Comparison of ENCODE assay signal across 1 cellular context in genomic region chr11:67419330-67420049, GRCh38.
TF ChIP-seq lines count a peak whose summit lies in the region.

No MANE protein-coding gene starts in this region.

TF ChIP-seq in SK-N-SH, 30 proteins besides CTCF, POLR2A, EP300 and RAD21:
- no peak for TF ChIP-seq REST (IDR thresholded peaks at IDR 0.05; ENCODE audit: low read depth, low read length)
- no peak for TF ChIP-seq RFX5 (IDR thresholded peaks at IDR 0.05; ENCODE audit: low read length)
- TF ChIP-seq TCF12 (IDR thresholded peaks at IDR 0.05) = no peak
- TF ChIP-seq POLR2AphosphoS5 (IDR thresholded peaks at IDR 0.05; ENCODE audit: low read depth, low read length) = no peak
- no peak for TF ChIP-seq MXI1 (IDR thresholded peaks at IDR 0.05; ENCODE audit: low read depth, low read length)
- TF ChIP-seq ELF1 (IDR thresholded peaks at IDR 0.05) = no peak
- TF ChIP-seq SIN3A (IDR thresholded peaks at IDR 0.05; ENCODE audit: borderline replicate concordance, low read depth, low read length) = no peak
- TF ChIP-seq NRF1 (IDR thresholded peaks at IDR 0.05; ENCODE audit: low read depth, low read length) = no peak
- no peak for TF ChIP-seq RXRA (IDR thresholded peaks at IDR 0.05; ENCODE audit: borderline replicate concordance, low read depth)
- TF ChIP-seq MAX (IDR thresholded peaks at IDR 0.05; ENCODE audit: low read depth) = no peak
- TF ChIP-seq RCOR1 (IDR thresholded peaks at IDR 0.05; ENCODE audit: low read length) = no peak
- no peak for TF ChIP-seq SMC3 (IDR thresholded peaks at IDR 0.05; ENCODE audit: low read depth, low read length)
- no peak for TF ChIP-seq TAF1 (IDR thresholded peaks at IDR 0.05; ENCODE audit: borderline replicate concordance, low read depth, low read length)
- TF ChIP-seq CHD2 (IDR thresholded peaks at IDR 0.05; ENCODE audit: low read length, partially characterized antibody) = no peak
TF ChIP-seq in SK-N-SH: peak in this region for 0.
